Comparison of ENCODE assay signal across 8 cellular contexts in the genomic region with DNA sequence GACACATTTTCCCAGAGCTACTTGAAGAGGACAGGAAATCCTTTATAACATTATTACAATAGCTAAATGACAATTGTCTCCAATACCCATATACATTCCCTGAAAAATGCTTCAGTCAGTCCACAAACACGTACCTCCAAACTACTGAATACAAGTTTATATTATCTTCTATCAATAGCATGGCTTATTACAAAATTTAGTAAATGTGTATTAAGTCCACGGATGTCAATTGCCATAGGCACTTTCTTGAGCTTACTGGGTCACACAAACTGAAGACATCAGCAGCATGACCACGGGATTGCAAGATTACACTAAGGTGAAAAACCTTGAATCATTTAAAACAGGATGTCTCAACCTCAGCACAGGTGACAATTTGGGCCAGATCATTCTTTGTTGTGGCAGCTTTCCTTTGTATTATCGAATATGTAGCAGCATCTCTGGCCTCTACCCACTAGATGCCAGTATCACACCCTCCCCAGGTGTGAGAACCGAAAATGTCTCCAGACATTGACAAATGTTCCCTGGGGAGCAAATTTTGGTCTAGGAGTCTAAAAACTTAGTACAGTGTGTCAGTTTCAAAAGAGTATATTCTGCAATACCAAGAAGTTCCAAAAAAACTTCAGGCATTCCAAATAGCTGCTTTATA. TPM values are rescaled to one million over a fixed set of nuclear protein-coding genes. Genes with fewer than 3 reads are reported as not detected.
DNase-seq lines count a peak whose midpoint lies in the region; ATAC-seq and TF ChIP-seq lines count a peak whose summit lies in the region.

No MANE protein-coding gene starts in this region.

- no peaks in the 10 kb centered on the region for H3K36me3 ChIP-seq in CD4-positive, CD25-positive, alpha-beta regulatory T cell (ENCODE audit: control insufficient read depth, insufficient read depth, low read length)

- POLR2A ChIA-PET in T-cell (lab: Charles Lee) = interaction anchor here (0.6 to 1.6 kb wide), 8 partner anchors 10 to 135 kb away, joined by 3 to 10 read pairs (median 4); a partner anchor contains a TSS

- H3K4me1 ChIP-seq in CD4-positive, CD25-positive, alpha-beta regulatory T cell (ENCODE audit: control insufficient read depth, insufficient read depth, low read length, poor library complexity, severe bottlenecking) = peaks cover 50% of the 10 kb centered on the region

- peak overlapping the region; percentile 80 for H3K4me3 ChIP-seq in CD4-positive, CD25-positive, alpha-beta regulatory T cell (ENCODE audit: low read depth, low read length)

- H3K36me3 Mint-ChIP-seq in CD4-positive, CD25-positive, alpha-beta regulatory T cell = peaks cover 8% of the 10 kb centered on the region
- H3K36me3 Mint-ChIP-seq in T-cell (peaks cover 3% of the 10 kb centered on the region), nephron (ENCODE audit: low read depth) (no peaks in the 10 kb centered on the region)

- peak; percentile 51 to 52 for ATAC-seq in CD4-positive, CD25-positive, alpha-beta regulatory T cell (ENCODE audit: low read depth in 2 of 2)
- ATAC-seq in GM19035 (IDR thresholded peaks at IDR 0.05; ENCODE audit: unreplicated experiment) (peak; percentile 33), HG03159 (IDR thresholded peaks at IDR 0.05; ENCODE audit: unreplicated experiment) (peak; percentile 35), T-cell (replicated peaks in 1 of 4) (peak; percentile 39 to 63 (median 42))

- TF ChIP-seq CTCF in nephron (IDR thresholded peaks at IDR 0.05; ENCODE audit: unreplicated experiment in 3 of 3) = peak in 1 of 3 experiments; percentile 26

- peak; percentile 39 to 81 (median 79) for DNase-seq in CD4-positive, CD25-positive, alpha-beta regulatory T cell
- DNase-seq in T-cell = peak in 32 of 34 experiments; percentile 11 to 65 (median 44)
- DNase-seq in cerebellar cortex (ENCODE audit: low spot score) = peak; percentile 31
- no peak for DNase-seq in DMS114 treated with DMSO at 0.1 percent for 48 hours (lab: John Stamatoyannopoulos, UW; ENCODE audit: unreplicated experiment)
- DNase-seq in HuH-7 (ENCODE audit: low spot score) = no peak

- H3K4me1 Mint-ChIP-seq in CD4-positive, CD25-positive, alpha-beta regulatory T cell = peaks cover 27 to 57% (median 49%) of the 10 kb centered on the region in 4 donors
- H3K4me1 Mint-ChIP-seq in T-cell (peaks cover 47 to 58% (median 53%) of the 10 kb centered on the region in 3 donors), nephron (peaks cover 37% of the 10 kb centered on the region)

- no peaks in the 10 kb centered on the region for H3K27me3 ChIP-seq in CD4-positive, CD25-positive, alpha-beta regulatory T cell (ENCODE audit: control insufficient read depth, insufficient read depth, low read length)

- peak overlapping the region; percentile 86 for H3K27ac ChIP-seq in CD4-positive, CD25-positive, alpha-beta regulatory T cell (ENCODE audit: insufficient read depth, low read length, poor library complexity, severe bottlenecking)

- H3K4me3 Mint-ChIP-seq in CD4-positive, CD25-positive, alpha-beta regulatory T cell = peak overlapping the region; percentile 85 to 97 (median 94)
- H3K4me3 Mint-ChIP-seq in T-cell (peak overlapping the region; percentile 91 to 94 (median 92)), nephron (peak overlapping the region; percentile 97 to 100 (median 98))

- CTCF ChIA-PET in T-cell (lab: Charles Lee) = interaction anchor here (0.6 to 2.7 kb wide), 26 partner anchors 10 to 170 kb away, joined by 3 to 89 read pairs (median 4); a partner anchor contains a TSS

- no peaks in the 10 kb centered on the region for H3K9me3 ChIP-seq in CD4-positive, CD25-positive, alpha-beta regulatory T cell (ENCODE audit: control insufficient read depth in 2 of 2, low read length in 2 of 2)

- H3K27me3 Mint-ChIP-seq in CD4-positive, CD25-positive, alpha-beta regulatory T cell = peaks cover 4% of the 10 kb centered on the region
- H3K27me3 Mint-ChIP-seq in T-cell (no peaks in the 10 kb centered on the region), nephron (ENCODE audit: low read depth) (no peaks in the 10 kb centered on the region)

- H3K27ac Mint-ChIP-seq in CD4-positive, CD25-positive, alpha-beta regulatory T cell = peak overlapping the region in 2 of 3 donors; percentile 86 to 96
- H3K27ac Mint-ChIP-seq in T-cell (peak overlapping the region; percentile 90 to 91), nephron (peak overlapping the region; percentile 93 to 99 (median 97))

- no peaks in the 10 kb centered on the region for H3K9me3 Mint-ChIP-seq in CD4-positive, CD25-positive, alpha-beta regulatory T cell
- H3K9me3 Mint-ChIP-seq in T-cell (no peaks in the 10 kb centered on the region), nephron (no peaks in the 10 kb centered on the region)

RNA-seq across cellular contexts. Expression of a gene that starts 1.4 kb away (rescaled TPM):
- 132 TPM for total RNA-seq in CD4-positive, CD25-positive, alpha-beta regulatory T cell
- polyA plus RNA-seq in CD4-positive, CD25-positive, alpha-beta regulatory T cell = 10 to 100 TPM in 3 of 4 donors, 1 to 10 TPM in 1; 8.4 to 26.8 (median 18.5) TPM
- total RNA-seq in T-cell = 100 to 1,000 TPM in 2 of 5 donors, 10 to 100 TPM in 3; 83.8 to 107 (median 97.5) TPM

RNA-seq across cellular contexts. Expression of a gene that starts 46.3 kb away (rescaled TPM):
- 16.6 TPM for total RNA-seq in CD4-positive, CD25-positive, alpha-beta regulatory T cell
- 1 to 10 TPM; 4.1 to 8.4 (median 6.1) TPM for polyA plus RNA-seq in CD4-positive, CD25-positive, alpha-beta regulatory T cell
- 10 to 100 TPM; 28.5 to 44.4 (median 37.3) TPM for total RNA-seq in T-cell

Comparison
In these comparisons a context has a peak if more than half of its experiments do, and no peak if none do; other contexts are left out.
1. DNase-seq: peak in CD4-positive, CD25-positive, alpha-beta regulatory T cell (3 of 3), T-cell (32 of 34) and cerebellar cortex (single experiment); none in DMS114 treated with DMSO at 0.1 percent for 48 hours (single experiment) and HuH-7 (single experiment).
2. Peak in every context shown above with its lines, with median percentiles within 50 percentile points of each other: ATAC-seq, H3K27ac Mint-ChIP-seq and H3K4me3 Mint-ChIP-seq.